Comparison of ENCODE assay signal across 17 cellular contexts in genomic region chr7:13518738-13519137, GRCh38.
"Had no signal": no experiment of that assay in that cellular context is flagged by ENCODE, and none has a peak within 500 bp of the region (broad histone marks: within the 10 kb centered on the region; RNA-seq: fewer than 3 reads in every experiment).

No MANE protein-coding gene starts in this region.

- H3K27me3 ChIP-seq: SJCRH30 had no signal

- FAIRE-seq: HepG2 had no signal

- H3K4me3 ChIP-seq: SJCRH30 had no signal

- ATAC-seq: HepG2, SK-N-SH treated with all-trans-retinoic acid at 6 μM for 48 hours had no signal

- H3K27ac ChIP-seq: SJCRH30 had no signal

- H3K36me3 ChIP-seq: SJCRH30 had no signal

- H3K4me1 ChIP-seq: SJCRH30 had no signal

- H3K9me3 ChIP-seq: SJCRH30 had no signal

- DNase-seq: KBM-7, NCI-H1092 treated with DMSO at 0.1 percent for 48 hours, NCI-H1436, NCI-H187, NCI-H2029, NCI-H2081 treated with DMSO at 0.1 percent for 48 hours, NCI-H2171, NCI-H446, NCI-H510A, NCI-H524 treated with DMSO at 0.1 percent for 48 hours, NCI-H69, NCI-H774, Right ventricle myocardium superior, RPMI8226, SJCRH30 had no signal
